In genomic region chr3:96836153-96836915, GRCh38 we compare ENCODE assay signal across 30 cellular contexts. TPM values are rescaled to one million over a fixed set of nuclear protein-coding genes. Genes with fewer than 3 reads are reported as not detected.
DNase-seq lines count a peak whose midpoint lies in the region; ATAC-seq, FAIRE-seq and TF ChIP-seq lines count a peak whose summit lies in the region.
"Had no signal": no experiment of that assay in that cellular context is flagged by ENCODE, and none has a peak within 500 bp of the region (broad histone marks: within the 10 kb centered on the region; RNA-seq: fewer than 3 reads in every experiment).

No MANE protein-coding gene starts in this region.

- TF ChIP-seq POLR2A in body of pancreas (IDR thresholded peaks at IDR 0.05): no peak

- BruUV-seq in PC-3 (replicated peaks; lab: Mats Ljungman, UMichigan): no TSS peak

- H3K4me3 ChIP-seq in PC-3 (ENCODE audit: low read length): no peak overlapping the region
- H3K4me3 ChIP-seq in body of pancreas: no peak overlapping the region
- H3K4me3 ChIP-seq: BLaER1, GM12878 had no signal

- H3K27me3 ChIP-seq in PC-3 (ENCODE audit: low read length): no peaks in the 10 kb centered on the region
- H3K27me3 ChIP-seq in body of pancreas: no peaks in the 10 kb centered on the region
- H3K27me3 ChIP-seq: BE2C, BLaER1 had no signal

- no peaks in the 10 kb centered on the region for H4K20me1 ChIP-seq in PC-3 (ENCODE audit: low read length)
- H4K20me1 ChIP-seq: BLaER1 had no signal

- 2 to 12% methylated on average over 2 of the region's 2 CpGs for WGBS in body of pancreas, 2 donors

- DNase-seq in PC-3 (peak; percentile 61), body of pancreas (no peak), urothelium cell line (ENCODE audit: low spot score) (no peak), NCI-H1105 treated with DMSO at 0.1 percent for 48 hours (lab: John Stamatoyannopoulos, UW) (no peak), NCI-H510A (lab: John Stamatoyannopoulos, UW) (no peak)
- no peak for DNase-seq in effector CD8-positive, alpha-beta T cell (lab: John Stamatoyannopoulos, UW)
- DNase-seq: 8988T; ACHN; BE2C; C1 segment of cervical spinal cord; CD4-positive, alpha-beta memory T cell; CD4-positive, CD25-positive, alpha-beta regulatory T cell; CD8-positive, alpha-beta memory T cell; COR-L47; DMS 273 treated with DMSO at 0.1 percent for 48 hours; DMS153; DMS53; DMS79; DND-41; EL; GDM1 had no signal

- CTCF ChIA-PET in PC-3 (lab: Charles Lee): no interaction called here

- no peaks in the 10 kb centered on the region for H3F3A ChIP-seq in PC-3 (ENCODE audit: low read length, unreplicated experiment)

- POLR2A ChIA-PET in PC-3 (lab: Charles Lee; ENCODE audit: unreplicated experiment): no interaction called here

- 0 out of 2 replicates have a peak overlapping the region, but pooled peaks have one; percentile 15 for H3K4me2 ChIP-seq in PC-3 (ENCODE audit: low read length)
- H3K4me2 ChIP-seq: BLaER1 had no signal

- H3K9me2 ChIP-seq in PC-3 (replicated peaks; ENCODE audit: low read length): no peaks in the 10 kb centered on the region

- H3K27ac ChIP-seq in 22Rv1 (peak overlapping the region; percentile 15), PC-3 (ENCODE audit: low read length) (0 out of 2 replicates have a peak overlapping the region, but pooled peaks have one; percentile 11), body of pancreas (no peak overlapping the region)
- H3K27ac ChIP-seq: BLaER1 had no signal

- no peak overlapping the region for H2AFZ ChIP-seq in PC-3 (ENCODE audit: low read length)

- no peak overlapping the region for H3K9ac ChIP-seq in PC-3 (ENCODE audit: low read length)
- H3K9ac ChIP-seq: BLaER1 had no signal

- intact Hi-C loops in PC-3 (cut with micrococcal nuclease) (loop anchor here (1.0 kb wide), 1 partner anchor 21 kb away; no protein-coding TSS in a partner anchor), body of pancreas (cut with DNase I) (no loop called here)

- no peaks in the 10 kb centered on the region for H3K79me2 ChIP-seq in PC-3 (ENCODE audit: low read length)

- peak; percentile 50 for FAIRE-seq in urothelium cell line (lab: Jason Lieb, UNC)
- FAIRE-seq: A204.1, GM12878, GM12892, GM18507 had no signal

- peaks cover 15% of the 10 kb centered on the region; the same call in 1 of the 2 replicates for H3K4me1 ChIP-seq in PC-3 (ENCODE audit: insufficient read depth, low read length)
- H3K4me1 ChIP-seq in body of pancreas: no peaks in the 10 kb centered on the region
- H3K4me1 ChIP-seq: BE2C, BLaER1 had no signal

- H3K36me3 ChIP-seq in PC-3 (ENCODE audit: low read depth, low read length): no peaks in the 10 kb centered on the region
- no peaks in the 10 kb centered on the region for H3K36me3 ChIP-seq in body of pancreas (replicated peaks in 1 of 2; ENCODE audit: insufficient read depth in 1 of 2, low read depth in 2 of 2)
- H3K36me3 ChIP-seq: BE2C, BLaER1 had no signal

- TF ChIP-seq CTCF in 22Rv1 (IDR thresholded peaks at IDR 0.05) (no peak), PC-3 (conservative IDR thresholded peaks at IDR 0.05; ENCODE audit: low read depth, low read length) (no peak), body of pancreas (IDR thresholded peaks at IDR 0.05) (no peak)

- H3K9me3 ChIP-seq in PC-3 (ENCODE audit: low read length): no peaks in the 10 kb centered on the region
- H3K9me3 ChIP-seq in body of pancreas: no peaks in the 10 kb centered on the region
- H3K9me3 ChIP-seq: BE2C, BLaER1 had no signal

- peak; percentile 93 for ATAC-seq in PC-3
- ATAC-seq in body of pancreas: peak; percentile 56
- ATAC-seq: GM12878 had no signal

RNA-seq across cellular contexts. Expression of gene EPHA6, which starts 21.9 kb away (rescaled TPM):
- total RNA-seq in PC-3 (2014; rRNA removed) (1.8 and 3.6 TPM in 2 replicates), body of pancreas (1 to 10 TPM in 1 of 2 donors, under 1 TPM in 1; 0.52 to 2.0 TPM)
- total RNA-seq: A673; CD4-positive, alpha-beta memory T cell; CD4-positive, CD25-positive, alpha-beta regulatory T cell; CD8-positive, alpha-beta memory T cell; Daoy; G401; GM12878 had no signal

Comparison
In these comparisons a context has a peak if more than half of its experiments do, and no peak if none do; other contexts are left out.
1. H3K27ac ChIP-seq: peak in 22Rv1 (single experiment) and PC-3 (single experiment); none in body of pancreas (0 of 4).